8 cellular contexts compared by ENCODE assay signal in the genomic region with DNA sequence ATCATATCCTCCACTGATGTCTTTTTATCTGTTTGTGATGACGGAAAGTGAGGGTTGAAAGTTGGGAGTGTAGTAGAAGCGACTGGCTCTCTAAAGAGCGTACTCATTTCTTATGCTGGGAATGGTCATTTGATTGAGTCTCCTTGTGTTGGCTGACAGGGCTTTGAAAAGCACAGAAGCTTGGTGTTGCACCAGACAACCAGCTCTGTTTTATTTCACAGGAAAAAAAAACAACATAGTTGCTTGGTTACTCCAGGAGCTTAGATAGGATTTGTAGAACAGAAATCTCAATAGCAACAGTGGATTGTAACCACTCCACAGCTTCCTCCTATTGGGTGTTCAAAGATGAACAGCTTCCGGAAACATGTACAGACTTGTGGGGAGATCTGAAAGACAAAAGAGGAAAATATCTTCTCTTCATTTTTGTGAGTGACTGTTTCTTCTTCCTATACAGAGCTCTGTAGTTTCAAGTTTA. TPM values are rescaled to one million over a fixed set of nuclear protein-coding genes. Genes with fewer than 3 reads are reported as not detected.
DNase-seq lines count a peak whose midpoint lies in the region; ATAC-seq, FAIRE-seq and TF ChIP-seq lines count a peak whose summit lies in the region.

No MANE protein-coding gene starts in this region.

- H2AFZ ChIP-seq in KMS-11 (ENCODE audit: low read depth) = no peak overlapping the region

- H3K9me3 ChIP-seq in iPS-15b (ENCODE audit: control insufficient read depth, insufficient read depth, low read length) = no peaks in the 10 kb centered on the region

- no peak overlapping the region for H3K9ac ChIP-seq in KMS-11
- no peak overlapping the region for H3K9ac ChIP-seq in iPS-15b (ENCODE audit: low read depth, low read length)

- H3K36me3 ChIP-seq in KMS-11 (ENCODE audit: insufficient read depth) (peaks cover 12% of the 10 kb centered on the region; the same call in 1 of the 2 replicates), iPS-15b (ENCODE audit: control insufficient read depth, insufficient read depth, low read length) (peaks cover 26% of the 10 kb centered on the region)

- H3K4me3 ChIP-seq in KMS-11 (IDR thresholded peaks at IDR 0.05; ENCODE audit: insufficient read depth, low read depth, low read length) (no peak overlapping the region), iPS-15b (ENCODE audit: low read depth, low read length) (peak overlapping the region; percentile 100)

- H3K27ac Mint-ChIP-seq in activated naive CD8-positive, alpha-beta T cell treated with anti-CD3 and anti-CD28 coated beads, Interleukin-2, amount 50 U/mL, for 24 hours = peak overlapping the region; percentile 98
- peak overlapping the region; percentile 99 for H3K27ac Mint-ChIP-seq in stimulated activated effector memory CD8-positive, alpha-beta T cell treated with anti-CD3 and anti-CD28 coated beads, Interleukin-12 subunit alpha, Interleukin-12 subunit beta, amount 100 ng/mL, for 72 hours

- peak; percentile 8 for ATAC-seq in activated naive CD8-positive, alpha-beta T cell treated with anti-CD3 and anti-CD28 coated beads, Interleukin-2, amount 50 U/mL, for 24 hours
- no peak for ATAC-seq in stimulated activated effector memory CD8-positive, alpha-beta T cell treated with anti-CD3 and anti-CD28 coated beads, Interleukin-12 subunit alpha, Interleukin-12 subunit beta, amount 100 ng/mL, for 72 hours
- ATAC-seq in GM21423 (IDR thresholded peaks at IDR 0.05; ENCODE audit: unreplicated experiment) = no peak
- no peak for ATAC-seq in HG03520 (IDR thresholded peaks at IDR 0.05; ENCODE audit: unreplicated experiment)

- H3K27ac ChIP-seq in KMS-11 = no peak overlapping the region

- H3K4me1 Mint-ChIP-seq in activated naive CD8-positive, alpha-beta T cell treated with anti-CD3 and anti-CD28 coated beads, Interleukin-2, amount 50 U/mL, for 24 hours = peaks cover 70% of the 10 kb centered on the region
- peaks cover 70% of the 10 kb centered on the region for H3K4me1 Mint-ChIP-seq in stimulated activated effector memory CD8-positive, alpha-beta T cell treated with anti-CD3 and anti-CD28 coated beads, Interleukin-12 subunit alpha, Interleukin-12 subunit beta, amount 100 ng/mL, for 72 hours

- H3K4me2 ChIP-seq in KMS-11 = peak overlapping the region; percentile 75

- H3K4me3 Mint-ChIP-seq in activated naive CD8-positive, alpha-beta T cell treated with anti-CD3 and anti-CD28 coated beads, Interleukin-2, amount 50 U/mL, for 24 hours = peak overlapping the region; percentile 89
- H3K4me3 Mint-ChIP-seq in stimulated activated effector memory CD8-positive, alpha-beta T cell treated with anti-CD3 and anti-CD28 coated beads, Interleukin-12 subunit alpha, Interleukin-12 subunit beta, amount 100 ng/mL, for 72 hours = peak overlapping the region; percentile 99

- H3K36me3 Mint-ChIP-seq in activated naive CD8-positive, alpha-beta T cell treated with anti-CD3 and anti-CD28 coated beads, Interleukin-2, amount 50 U/mL, for 24 hours (ENCODE audit: low read depth) = peaks cover 74% of the 10 kb centered on the region
- peaks cover 90% of the 10 kb centered on the region for H3K36me3 Mint-ChIP-seq in stimulated activated effector memory CD8-positive, alpha-beta T cell treated with anti-CD3 and anti-CD28 coated beads, Interleukin-12 subunit alpha, Interleukin-12 subunit beta, amount 100 ng/mL, for 72 hours

- H3K4me1 ChIP-seq in KMS-11 (ENCODE audit: low read depth, poor library complexity, severe bottlenecking) = peaks cover 39% of the 10 kb centered on the region
- H3K4me1 ChIP-seq in iPS-15b (ENCODE audit: control insufficient read depth, insufficient read depth, low read length) = peaks cover 8% of the 10 kb centered on the region

- FAIRE-seq in GM12892 (lab: Jason Lieb, UNC) = no peak

- peaks cover 91% of the 10 kb centered on the region for H3K79me2 ChIP-seq in KMS-11 (ENCODE audit: insufficient read depth, low read depth)

- H3K27me3 ChIP-seq in KMS-11 (ENCODE audit: insufficient read depth, low read depth) = no peaks in the 10 kb centered on the region
- H3K27me3 ChIP-seq in iPS-15b (ENCODE audit: control insufficient read depth, insufficient read depth, low read length) = no peaks in the 10 kb centered on the region

- DNase-seq in CD1c-positive myeloid dendritic cell (ENCODE audit: extremely low spot score) = peak; percentile 90
- no peak for DNase-seq in activated naive CD8-positive, alpha-beta T cell treated with anti-CD3 and anti-CD28 coated beads, Interleukin-2, amount 50 U/mL, for 24 hours
- DNase-seq in stimulated activated effector memory CD8-positive, alpha-beta T cell treated with anti-CD3 and anti-CD28 coated beads, Interleukin-12 subunit alpha, Interleukin-12 subunit beta, amount 100 ng/mL, for 72 hours (ENCODE audit: low spot score in 2 of 2) = no peak
- no peak for DNase-seq in GM12892 (ENCODE audit: insufficient read length)

- no peak for TF ChIP-seq CTCF in KMS-11 (conservative IDR thresholded peaks at IDR 0.05; ENCODE audit: low read depth, low read length)

- H3K9me3 Mint-ChIP-seq in activated naive CD8-positive, alpha-beta T cell treated with anti-CD3 and anti-CD28 coated beads, Interleukin-2, amount 50 U/mL, for 24 hours = no peaks in the 10 kb centered on the region
- no peaks in the 10 kb centered on the region for H3K9me3 Mint-ChIP-seq in stimulated activated effector memory CD8-positive, alpha-beta T cell treated with anti-CD3 and anti-CD28 coated beads, Interleukin-12 subunit alpha, Interleukin-12 subunit beta, amount 100 ng/mL, for 72 hours

- no peaks in the 10 kb centered on the region for H3K27me3 Mint-ChIP-seq in activated naive CD8-positive, alpha-beta T cell treated with anti-CD3 and anti-CD28 coated beads, Interleukin-2, amount 50 U/mL, for 24 hours

- H4K20me1 ChIP-seq in KMS-11 (ENCODE audit: insufficient read depth) = peaks cover 64% of the 10 kb centered on the region

- TF ChIP-seq POLR2A in GM12892 (IDR thresholded peaks at IDR 0.05; ENCODE audit: low read depth, low read length) = no peak

RNA-seq across cellular contexts. Expression of a gene that starts 2.7 kb away (rescaled TPM):
- 52.5 TPM for polyA plus RNA-seq in GM12892 (2012; ENCODE audit: missing spikeins)

RNA-seq across cellular contexts. Expression of a gene that starts 19.4 kb away (rescaled TPM):
- polyA plus RNA-seq in GM12892 (2012; ENCODE audit: missing spikeins) = 121 TPM

RNA-seq across cellular contexts. Expression of a gene that starts 26.1 kb away (rescaled TPM):
- polyA plus RNA-seq in GM12892 (2012; ENCODE audit: missing spikeins) = 32.9 TPM

RNA-seq across cellular contexts. Expression of a gene that starts 26.3 kb away (rescaled TPM):
- not detected for polyA plus RNA-seq in GM12892 (2012; ENCODE audit: missing spikeins)

RNA-seq across cellular contexts. Expression of a gene that starts 50.7 kb away (rescaled TPM):
- polyA plus RNA-seq in GM12892 (2012; ENCODE audit: missing spikeins) = 0.49 TPM
